ENCODE assay signal across 1 cellular context in the genomic region with DNA sequence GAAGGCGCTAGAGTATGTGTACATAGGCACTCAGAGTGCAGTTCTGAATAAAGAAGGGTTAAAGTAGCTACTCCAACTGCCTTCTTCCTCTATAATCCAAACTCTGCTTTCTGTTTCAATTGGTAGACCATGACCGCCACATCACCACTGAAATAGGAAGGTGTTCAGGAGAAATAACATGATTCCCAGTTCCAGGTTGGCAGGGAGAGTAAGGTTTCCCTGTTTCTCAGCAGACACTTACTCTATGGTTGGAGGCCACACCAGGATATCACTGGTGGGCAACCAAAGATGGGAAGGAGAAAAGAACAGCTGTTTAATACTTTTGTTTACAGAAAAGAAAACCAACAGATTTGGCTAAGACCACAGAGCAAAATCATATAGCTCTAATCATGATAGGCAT.
TF ChIP-seq lines count a peak whose summit lies in the region.

No MANE protein-coding gene starts in this region.

TF ChIP-seq in H1, 55 proteins besides CTCF, POLR2A, EP300 and RAD21:
- TF ChIP-seq TAF1 (IDR thresholded peaks at IDR 0.05; ENCODE audit: low read depth, low read length) (no peak), CTBP2 (IDR thresholded peaks at IDR 0.05; ENCODE audit: borderline replicate concordance, insufficient read depth, insufficient read length, low read length) (no peak), GTF2F1 (IDR thresholded peaks at IDR 0.05; ENCODE audit: borderline replicate concordance, low read depth, low read length) (no peak), BRCA1 (IDR thresholded peaks at IDR 0.05; ENCODE audit: low read depth, low read length) (no peak), MAFK (IDR thresholded peaks at IDR 0.05; ENCODE audit: low read depth, low read length) (no peak)
TF ChIP-seq in H1: peak in this region for 0.
